Comparison of ENCODE assay signal across 1 cellular context in genomic region chr17:27264068-27264812, GRCh38.
TF ChIP-seq lines count a peak whose summit lies in the region.

No MANE protein-coding gene starts in this region.

TF ChIP-seq in endothelial cell of umbilical vein, 7 proteins besides CTCF, POLR2A, EP300 and RAD21:
- no peak for TF ChIP-seq EZH2 (IDR thresholded peaks at IDR 0.05; ENCODE audit: borderline replicate concordance, low read depth, low read length, severe bottlenecking)
- no peak for TF ChIP-seq JUN (IDR thresholded peaks at IDR 0.05; ENCODE audit: borderline replicate concordance, insufficient read depth, insufficient read length, low read depth)
